Comparison of ENCODE assay signal across 26 cellular contexts in genomic region chr9:14300588-14300987, GRCh38. TPM values are rescaled to one million over a fixed set of nuclear protein-coding genes. Genes with fewer than 3 reads are reported as not detected.
DNase-seq lines count a peak whose midpoint lies in the region; ATAC-seq, FAIRE-seq and TF ChIP-seq lines count a peak whose summit lies in the region.
"Had no signal": no experiment of that assay in that cellular context is flagged by ENCODE, and none has a peak within 500 bp of the region (broad histone marks: within the 10 kb centered on the region; RNA-seq: fewer than 3 reads in every experiment).

No MANE protein-coding gene starts in this region.

- no peak overlapping the region for H3K9ac ChIP-seq in astrocyte (ENCODE audit: low read length)
- H3K9ac ChIP-seq: BLaER1 had no signal

- CTCF ChIA-PET in CD8-positive, alpha-beta memory T cell (lab: Charles Lee) = no interaction called here
- CTCF ChIA-PET in activated CD4-positive, alpha-beta memory T cell treated with anti-CD3 and anti-CD28 coated beads, Interleukin-2, amount 10 ng/mL, durations not matched to agents 7 days and 5 days (lab: Charles Lee) = no interaction called here

- H3K27ac ChIP-seq in astrocyte (ENCODE audit: low read depth, low read length) = no peak overlapping the region
- H3K27ac ChIP-seq in caudate nucleus (ENCODE audit: low read depth, low read length) = peak overlapping the region; percentile 29
- no peak overlapping the region for H3K27ac ChIP-seq in CD8-positive, alpha-beta memory T cell (ENCODE audit: low read depth, low read length)
- H3K27ac ChIP-seq: BLaER1, neutrophil, SJSA1 had no signal

- H3K4me1 ChIP-seq in astrocyte (ENCODE audit: insufficient read depth, low read length) = peaks cover 22% of the 10 kb centered on the region
- H3K4me1 ChIP-seq in CD8-positive, alpha-beta memory T cell (ENCODE audit: insufficient read depth, low read length) = no peaks in the 10 kb centered on the region
- H3K4me1 ChIP-seq: BLaER1, Caco-2, SJSA1 had no signal

- no peaks in the 10 kb centered on the region for H3K9me3 Mint-ChIP-seq in astrocyte (ENCODE audit: unreplicated experiment)
- H3K9me3 Mint-ChIP-seq in CD8-positive, alpha-beta memory T cell = peaks cover 0 to 2% (median 0%) of the 10 kb centered on the region in 5 donors
- no peaks in the 10 kb centered on the region for H3K9me3 Mint-ChIP-seq in activated CD4-positive, alpha-beta memory T cell treated with anti-CD3 and anti-CD28 coated beads, Interleukin-2, amount 10 ng/mL, durations not matched to agents 7 days and 5 days
- H3K9me3 Mint-ChIP-seq: activated naive CD4-positive, alpha-beta T cell treated with anti-CD3 and anti-CD28 coated beads for 36 hours; central memory CD8-positive, alpha-beta T cell; H9; memory B cell; stimulated activated naive CD8-positive, alpha-beta T cell treated with anti-CD3 and anti-CD28 coated beads, Interleukin-15, Interleukin-2, amounts not matched to agents 100 ng/mL and 50 ng/mL, for 24 hours had no signal

- H3K9me3 ChIP-seq in astrocyte (ENCODE audit: insufficient read depth, low read depth, low read length) = no peaks in the 10 kb centered on the region
- H3K9me3 ChIP-seq in CD8-positive, alpha-beta memory T cell (ENCODE audit: low read length) = no peaks in the 10 kb centered on the region
- H3K9me3 ChIP-seq: BLaER1, Caco-2, neutrophil, SJSA1 had no signal

- no peak for FAIRE-seq in astrocyte (lab: Jason Lieb, UNC)

- peaks cover 19% of the 10 kb centered on the region for H4K20me1 ChIP-seq in astrocyte (ENCODE audit: insufficient read depth, low read length)
- H4K20me1 ChIP-seq: BLaER1 had no signal

- H3K27ac Mint-ChIP-seq in astrocyte (ENCODE audit: unreplicated experiment) = no peak overlapping the region
- H3K27ac Mint-ChIP-seq in CD8-positive, alpha-beta memory T cell = no peak overlapping the region
- H3K27ac Mint-ChIP-seq in activated CD4-positive, alpha-beta memory T cell treated with anti-CD3 and anti-CD28 coated beads, Interleukin-2, amount 10 ng/mL, durations not matched to agents 7 days and 5 days = no peak overlapping the region
- H3K27ac Mint-ChIP-seq: activated naive CD4-positive, alpha-beta T cell treated with anti-CD3 and anti-CD28 coated beads for 36 hours; H9; memory B cell; progenitor cell of endocrine pancreas; stimulated activated naive CD8-positive, alpha-beta T cell treated with anti-CD3 and anti-CD28 coated beads, Interleukin-15, Interleukin-2, amounts not matched to agents 100 ng/mL and 50 ng/mL, for 24 hours had no signal

- H3K4me1 Mint-ChIP-seq in astrocyte (ENCODE audit: low read depth, unreplicated experiment) = peaks cover 7% of the 10 kb centered on the region
- no peaks in the 10 kb centered on the region for H3K4me1 Mint-ChIP-seq in CD8-positive, alpha-beta memory T cell
- no peaks in the 10 kb centered on the region for H3K4me1 Mint-ChIP-seq in activated CD4-positive, alpha-beta memory T cell treated with anti-CD3 and anti-CD28 coated beads, Interleukin-2, amount 10 ng/mL, durations not matched to agents 7 days and 5 days
- H3K4me1 Mint-ChIP-seq: central memory CD8-positive, alpha-beta T cell; memory B cell had no signal

- DNase-seq in astrocyte (ENCODE audit: low read depth) = no peak
- no peak for DNase-seq in caudate nucleus (lab: John Stamatoyannopoulos, UW)
- DNase-seq in left lobe of liver (ENCODE audit: low spot score) = no peak
- peak; percentile 44 for DNase-seq in superior temporal gyrus (ENCODE audit: extremely low spot score)
- no peak for DNase-seq in CD8-positive, alpha-beta memory T cell
- DNase-seq in activated CD4-positive, alpha-beta memory T cell treated with anti-CD3 and anti-CD28 coated beads, Interleukin-2, amount 10 ng/mL, durations not matched to agents 7 days and 5 days = no peak
- no peak for DNase-seq in NCI-H1417 treated with DMSO at 0.1 percent for 48 hours (lab: John Stamatoyannopoulos, UW)
- DNase-seq: activated CD4-positive, alpha-beta T cell treated with anti-CD3 and anti-CD28 coated beads, Interleukin-2, amount 50 U/mL, for 4 hours; activated CD4-positive, CD25-positive, alpha-beta regulatory T cell; activated naive CD4-positive, alpha-beta T cell treated with anti-CD3 and anti-CD28 coated beads for 36 hours; amniotic stem cell; Caco-2; GF-D8; H9; NCI-H1092 treated with DMSO at 0.1 percent for 48 hours; NCI-H2081 treated with DMSO at 0.1 percent for 48 hours; NCI-H345; NCI-H748 treated with DMSO at 0.1 percent for 48 hours; trophoblast cell had no signal

- no peak overlapping the region for H3K4me3 ChIP-seq in astrocyte (ENCODE audit: insufficient read depth, low read depth, low read length)
- H3K4me3 ChIP-seq in CD8-positive, alpha-beta memory T cell (ENCODE audit: low read length) = no peak overlapping the region
- H3K4me3 ChIP-seq: BLaER1, SJSA1 had no signal

- no peaks in the 10 kb centered on the region for H3K27me3 Mint-ChIP-seq in astrocyte (ENCODE audit: low read depth, unreplicated experiment)
- peaks cover 5 to 48% of the 10 kb centered on the region in 2 donors for H3K27me3 Mint-ChIP-seq in CD8-positive, alpha-beta memory T cell
- peaks cover 27% of the 10 kb centered on the region for H3K27me3 Mint-ChIP-seq in activated CD4-positive, alpha-beta memory T cell treated with anti-CD3 and anti-CD28 coated beads, Interleukin-2, amount 10 ng/mL, durations not matched to agents 7 days and 5 days
- H3K27me3 Mint-ChIP-seq: progenitor cell of endocrine pancreas had no signal

- ATAC-seq in left lobe of liver = peak; percentile 47

- no peak overlapping the region for H2AFZ ChIP-seq in astrocyte (ENCODE audit: low read depth, low read length)

- no peaks in the 10 kb centered on the region for H3K36me3 ChIP-seq in astrocyte (ENCODE audit: insufficient read depth, low read length)
- H3K36me3 ChIP-seq in CD8-positive, alpha-beta memory T cell (ENCODE audit: insufficient read depth, low read length) = no peaks in the 10 kb centered on the region
- H3K36me3 ChIP-seq: BLaER1, neutrophil, SJSA1 had no signal

- POLR2A ChIA-PET in CD8-positive, alpha-beta memory T cell (lab: Charles Lee) = no interaction called here
- POLR2A ChIA-PET in activated CD4-positive, alpha-beta memory T cell treated with anti-CD3 and anti-CD28 coated beads, Interleukin-2, amount 10 ng/mL, durations not matched to agents 7 days and 5 days (lab: Charles Lee) = no interaction called here

- H3K27me3 ChIP-seq in astrocyte (ENCODE audit: insufficient read depth, low read length) = no peaks in the 10 kb centered on the region
- H3K27me3 ChIP-seq in CD8-positive, alpha-beta memory T cell (ENCODE audit: insufficient read depth, low read length, poor library complexity, severe bottlenecking) = no peaks in the 10 kb centered on the region
- H3K27me3 ChIP-seq: BLaER1, SJSA1 had no signal

- no peak for TF ChIP-seq CTCF in astrocyte (IDR thresholded peaks at IDR 0.05; ENCODE audit: insufficient read depth, low read depth, low read length)

- peaks cover 99% of the 10 kb centered on the region for H3K79me2 ChIP-seq in astrocyte (ENCODE audit: insufficient read depth, low read length)

- H3K4me3 Mint-ChIP-seq in astrocyte (ENCODE audit: unreplicated experiment) = no peak overlapping the region
- H3K4me3 Mint-ChIP-seq in CD8-positive, alpha-beta memory T cell = no peak overlapping the region
- H3K4me3 Mint-ChIP-seq in activated CD4-positive, alpha-beta memory T cell treated with anti-CD3 and anti-CD28 coated beads, Interleukin-2, amount 10 ng/mL, durations not matched to agents 7 days and 5 days = no peak overlapping the region
- H3K4me3 Mint-ChIP-seq: activated naive CD4-positive, alpha-beta T cell treated with anti-CD3 and anti-CD28 coated beads for 36 hours; central memory CD8-positive, alpha-beta T cell; H9; memory B cell; stimulated activated naive CD8-positive, alpha-beta T cell treated with anti-CD3 and anti-CD28 coated beads, Interleukin-15, Interleukin-2, amounts not matched to agents 100 ng/mL and 50 ng/mL, for 24 hours had no signal

- H3K36me3 Mint-ChIP-seq in astrocyte (ENCODE audit: low read depth, unreplicated experiment) = peaks cover 2% of the 10 kb centered on the region
- H3K36me3 Mint-ChIP-seq in CD8-positive, alpha-beta memory T cell = no peaks in the 10 kb centered on the region
- no peaks in the 10 kb centered on the region for H3K36me3 Mint-ChIP-seq in activated CD4-positive, alpha-beta memory T cell treated with anti-CD3 and anti-CD28 coated beads, Interleukin-2, amount 10 ng/mL, durations not matched to agents 7 days and 5 days (ENCODE audit: low read depth)
- H3K36me3 Mint-ChIP-seq: memory B cell had no signal

- H3K4me2 ChIP-seq in astrocyte (ENCODE audit: low read length) = peak overlapping the region; percentile 16
- H3K4me2 ChIP-seq: BLaER1 had no signal

RNA-seq across cellular contexts. Expression of gene NFIB, which starts 13.4 kb away (rescaled TPM):
- total RNA-seq in astrocyte (8.8 and 9.4 TPM in 2 replicates), left lobe of liver (38.4 TPM)
- not detected for total RNA-seq in CD8-positive, alpha-beta memory T cell
- polyA plus RNA-seq in CD8-positive, alpha-beta memory T cell = not detected
- not detected for total RNA-seq in activated CD4-positive, alpha-beta memory T cell treated with anti-CD3 and anti-CD28 coated beads, Interleukin-2, amount 10 ng/mL, durations not matched to agents 7 days and 5 days
- total RNA-seq: activated naive CD4-positive, alpha-beta T cell treated with anti-CD3 and anti-CD28 coated beads for 36 hours had no signal
